In the genomic region with DNA sequence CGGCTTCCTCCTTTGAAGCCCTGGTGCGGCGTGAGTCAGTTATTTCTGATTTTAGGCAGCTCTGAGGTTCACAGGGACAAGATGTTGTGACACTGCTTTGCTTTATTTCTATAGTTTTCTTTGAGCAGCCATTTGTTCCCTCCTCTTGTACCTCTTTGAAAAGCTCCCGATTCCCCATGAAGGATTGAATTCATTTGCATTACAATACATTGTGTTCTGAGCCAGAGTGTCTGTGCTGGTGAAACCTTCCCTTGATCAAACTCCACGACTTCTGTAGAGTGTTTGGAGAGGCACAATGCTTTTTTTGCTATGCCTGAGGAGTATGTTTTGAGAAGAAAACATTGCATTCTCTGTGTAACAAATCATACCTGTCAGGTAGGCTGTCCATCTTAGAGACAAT, we compare ENCODE assay signal across 15 cellular contexts.
"Had no signal": no experiment of that assay in that cellular context is flagged by ENCODE, and none has a peak within 500 bp of the region (broad histone marks: within the 10 kb centered on the region; RNA-seq: fewer than 3 reads in every experiment).

No MANE protein-coding gene starts in this region.

- DNase-seq: activated B cell treated with CpG ODN at 0.5 μM for 24 hours; activated CD4-positive, alpha-beta memory T cell treated with anti-CD3 and anti-CD28 coated beads, Interleukin-2, amount 10 ng/mL, durations not matched to agents 7 days and 5 days; activated CD4-positive, alpha-beta T cell treated with anti-CD3 and anti-CD28 coated beads for 4 hours; activated CD8-positive, alpha-beta memory T cell treated with anti-CD3 and anti-CD28 coated beads, Interleukin-2, amount 10 ng/mL, durations not matched to agents 7 days and 5 days; activated naive CD4-positive, alpha-beta T cell; activated naive CD8-positive, alpha-beta T cell treated with anti-CD3 and anti-CD28 coated beads for 36 hours; amniotic stem cell; foreskin melanocyte; left cardiac atrium; mesenchymal stem cell; naive thymus-derived CD4-positive, alpha-beta T cell; sigmoid colon; stimulated activated CD4-positive, alpha-beta T cell treated with anti-CD3 and anti-CD28 coated beads, Interleukin-4, amount 100 ng/mL, for 24 hours; stomach had no signal

- H3K27ac ChIP-seq: parathyroid adenoma, sigmoid colon, stomach had no signal

- H2AFZ ChIP-seq: parathyroid adenoma had no signal

- H3K27me3 ChIP-seq: sigmoid colon had no signal

- H3K4me1 ChIP-seq: parathyroid adenoma, sigmoid colon had no signal

- H3K4me3 ChIP-seq: sigmoid colon, stomach had no signal

- H3K36me3 ChIP-seq: sigmoid colon, stomach had no signal

- H3K9me3 ChIP-seq: sigmoid colon, stomach had no signal

- H3K9ac ChIP-seq: parathyroid adenoma had no signal
